8 cellular contexts compared by ENCODE assay signal in genomic region chr1:116737855-116738318, GRCh38.
DNase-seq lines count a peak whose midpoint lies in the region; ATAC-seq lines count a peak whose summit lies in the region.

No MANE protein-coding gene starts in this region.

- H3K27ac Mint-ChIP-seq in activated naive CD4-positive, alpha-beta T cell treated with anti-CD3 and anti-CD28 coated beads, Interleukin-2, amount 10 ng/mL, durations not matched to agents 7 days and 5 days, result peak overlapping the region; percentile 96
- peak overlapping the region; percentile 98 for H3K27ac Mint-ChIP-seq in stimulated activated effector memory CD8-positive, alpha-beta T cell treated with anti-CD3 and anti-CD28 coated beads, Interleukin-12 subunit alpha, Interleukin-12 subunit beta, amount 100 ng/mL, for 72 hours

- peak; percentile 48 for DNase-seq in activated naive CD4-positive, alpha-beta T cell treated with anti-CD3 and anti-CD28 coated beads, Interleukin-2, amount 10 ng/mL, durations not matched to agents 7 days and 5 days
- DNase-seq in stimulated activated effector memory CD8-positive, alpha-beta T cell treated with anti-CD3 and anti-CD28 coated beads, Interleukin-12 subunit alpha, Interleukin-12 subunit beta, amount 100 ng/mL, for 72 hours (ENCODE audit: low spot score in 2 of 2), result peak in 1 of 2 donors; percentile 74
- DNase-seq in NCI-H524 treated with DMSO at 0.1 percent for 48 hours (lab: John Stamatoyannopoulos, UW) (no peak), SHP77 (lab: John Stamatoyannopoulos, UW) (no peak), NCI-H2107 (lab: John Stamatoyannopoulos, UW) (no peak), NCI-H1105 (lab: John Stamatoyannopoulos, UW) (no peak)

- peak overlapping the region; percentile 25 for H3K4me3 Mint-ChIP-seq in activated naive CD4-positive, alpha-beta T cell treated with anti-CD3 and anti-CD28 coated beads, Interleukin-2, amount 10 ng/mL, durations not matched to agents 7 days and 5 days
- H3K4me3 Mint-ChIP-seq in stimulated activated effector memory CD8-positive, alpha-beta T cell treated with anti-CD3 and anti-CD28 coated beads, Interleukin-12 subunit alpha, Interleukin-12 subunit beta, amount 100 ng/mL, for 72 hours, result peak overlapping the region; percentile 70

- H3K9me3 Mint-ChIP-seq in activated naive CD4-positive, alpha-beta T cell treated with anti-CD3 and anti-CD28 coated beads, Interleukin-2, amount 10 ng/mL, durations not matched to agents 7 days and 5 days, result peaks cover 8% of the 10 kb centered on the region
- H3K9me3 Mint-ChIP-seq in stimulated activated effector memory CD8-positive, alpha-beta T cell treated with anti-CD3 and anti-CD28 coated beads, Interleukin-12 subunit alpha, Interleukin-12 subunit beta, amount 100 ng/mL, for 72 hours, result peaks cover 9% of the 10 kb centered on the region

- peak; percentile 25 for ATAC-seq in GM19395 (IDR thresholded peaks at IDR 0.05; ENCODE audit: unreplicated experiment)
- peak; percentile 38 for ATAC-seq in HG03439 (IDR thresholded peaks at IDR 0.05; ENCODE audit: unreplicated experiment)
- peak; percentile 55 for ATAC-seq in stimulated activated effector memory CD8-positive, alpha-beta T cell treated with anti-CD3 and anti-CD28 coated beads, Interleukin-12 subunit alpha, Interleukin-12 subunit beta, amount 100 ng/mL, for 72 hours

- no peaks in the 10 kb centered on the region for H3K27me3 Mint-ChIP-seq in activated naive CD4-positive, alpha-beta T cell treated with anti-CD3 and anti-CD28 coated beads, Interleukin-2, amount 10 ng/mL, durations not matched to agents 7 days and 5 days

- H3K4me1 Mint-ChIP-seq in activated naive CD4-positive, alpha-beta T cell treated with anti-CD3 and anti-CD28 coated beads, Interleukin-2, amount 10 ng/mL, durations not matched to agents 7 days and 5 days, result peaks cover 48% of the 10 kb centered on the region
- peaks cover 70% of the 10 kb centered on the region for H3K4me1 Mint-ChIP-seq in stimulated activated effector memory CD8-positive, alpha-beta T cell treated with anti-CD3 and anti-CD28 coated beads, Interleukin-12 subunit alpha, Interleukin-12 subunit beta, amount 100 ng/mL, for 72 hours

- CTCF ChIA-PET in activated naive CD4-positive, alpha-beta T cell treated with anti-CD3 and anti-CD28 coated beads, Interleukin-2, amount 10 ng/mL, durations not matched to agents 7 days and 5 days (lab: Charles Lee), result interaction anchor here (0.7 to 6.4 kb wide), 33 partner anchors 10 to 356 kb away, joined by 3 to 80 read pairs (median 6); partner anchors contain the start of genes CD2 and TTF2

- H3K36me3 Mint-ChIP-seq in activated naive CD4-positive, alpha-beta T cell treated with anti-CD3 and anti-CD28 coated beads, Interleukin-2, amount 10 ng/mL, durations not matched to agents 7 days and 5 days, result peaks cover 14% of the 10 kb centered on the region
- H3K36me3 Mint-ChIP-seq in stimulated activated effector memory CD8-positive, alpha-beta T cell treated with anti-CD3 and anti-CD28 coated beads, Interleukin-12 subunit alpha, Interleukin-12 subunit beta, amount 100 ng/mL, for 72 hours, result peaks cover 24% of the 10 kb centered on the region
